In genomic region chr14:59301354-59301753, GRCh38 we compare ENCODE assay signal across 8 cellular contexts.
DNase-seq lines count a peak whose midpoint lies in the region; ATAC-seq, FAIRE-seq and TF ChIP-seq lines count a peak whose summit lies in the region.

No MANE protein-coding gene starts in this region.

- H3K9me3 ChIP-seq in GM12878 (replicated peaks; ENCODE audit: control insufficient read depth, insufficient read depth, low read length) = no peaks in the 10 kb centered on the region

- FAIRE-seq in GM12878 (lab: Jason Lieb, UNC) = peak; percentile 69

- RAD21 ChIA-PET in GM12878 (lab: Charles Lee; ENCODE audit: unreplicated experiment) = no interaction called here

- no peak overlapping the region for H3K27ac ChIP-seq in GM12878 (ENCODE audit: control insufficient read depth, insufficient read depth)

- SMC1A ChIA-PET in GM12878 (lab: Charles Lee; ENCODE audit: uncharacterized antibody, unreplicated experiment) = interaction anchor here (0.8 to 4.6 kb wide), 8 partner anchors 15 to 113 kb away, joined by 3 to 17 read pairs (median 4); partner anchors contain the start of gene DAAM1

- H3K36me3 ChIP-seq in GM12878 (ENCODE audit: control insufficient read depth in 2 of 2, insufficient read depth in 2 of 2, low read length in 1 of 2) = no peaks in the 10 kb centered on the region

- TF ChIP-seq EP300 in GM12878 (IDR thresholded peaks at IDR 0.05; ENCODE audit: borderline replicate concordance in 1 of 2, control insufficient read depth in 1 of 2, low read depth in 2 of 2, low read length in 2 of 2) = no peak

- H3K27me3 ChIP-seq in GM12878 (replicated peaks in 1 of 2; ENCODE audit: control insufficient read depth in 2 of 2, insufficient read depth in 2 of 2, low read length in 1 of 2) = no peaks in the 10 kb centered on the region

- H3K9ac ChIP-seq in GM12878 (ENCODE audit: control insufficient read depth, insufficient read depth, low read length) = no peak overlapping the region

- no peaks in the 10 kb centered on the region for H4K20me1 ChIP-seq in GM12878 (ENCODE audit: control insufficient read depth, insufficient read depth)

- H3K4me1 ChIP-seq in GM12878 (ENCODE audit: control insufficient read depth, insufficient read depth, low read length) = peaks cover 6% of the 10 kb centered on the region; the same call in 1 of the 2 replicates

- CTCF ChIA-PET in GM12878 (lab: Yijun Ruan, JAX) = interaction anchor here (1.9 kb wide), 1 partner anchor 12 kb away, joined by 4 read pairs; no protein-coding TSS in a partner anchor

- no TSS peak for BruUV-seq in GM12878 (replicated peaks; lab: Mats Ljungman, UMichigan)

- TF ChIP-seq CTCF in GM12878 (IDR thresholded peaks at IDR 0.05 in 2 of 3, conservative IDR thresholded peaks at IDR 0.05 in 1 of 3; ENCODE audit: control insufficient read depth in 2 of 3, extremely low read depth in 1 of 3, insufficient read depth in 1 of 3, low read depth in 3 of 3, low read length in 3 of 3) = no peak

- TF ChIP-seq RAD21 in GM12878 (IDR thresholded peaks at IDR 0.05; ENCODE audit: insufficient read depth, low read depth, low read length) = no peak

- intact Hi-C loops in GM12878 (cut with micrococcal nuclease; ENCODE audit: unreplicated experiment) = no loop called here

- ATAC-seq in GM18499 (IDR thresholded peaks at IDR 0.05; ENCODE audit: insufficient read depth, unreplicated experiment) (peak; percentile 83), GM21423 (IDR thresholded peaks at IDR 0.05; ENCODE audit: unreplicated experiment) (peak; percentile 87), GM12878 (peak; percentile 79)

- H3K4me3 ChIP-seq in Jurkat, Clone E6-1 (ENCODE audit: low read length) = peak overlapping the region; percentile 11; the same call in 1 of the 2 replicates
- H3K4me3 ChIP-seq in GM12878 = no peak overlapping the region

- H2AFZ ChIP-seq in GM12878 (ENCODE audit: control insufficient read depth, low read depth, low read length) = no peak overlapping the region

- POLR2A ChIA-PET in GM12878 (lab: Charles Lee) = interaction anchor here (1.6 kb wide), 1 partner anchor 26 kb away, joined by 4 read pairs; no protein-coding TSS in a partner anchor

- DNase-seq in Jurkat, Clone E6-1 (ENCODE audit: low read depth, low spot score) = peak; percentile 94
- DNase-seq in GM12878 (ENCODE audit: low read depth, low spot score) = peak; percentile 53
- DNase-seq in NCI-H1694 treated with DMSO at 0.1 percent for 48 hours (lab: John Stamatoyannopoulos, UW) = no peak
- no peak for DNase-seq in NCI-H82 treated with DMSO at 0.1 percent for 48 hours (lab: John Stamatoyannopoulos, UW; ENCODE audit: unreplicated experiment)
- no peak for DNase-seq in NCI-H446 (lab: John Stamatoyannopoulos, UW)
- DNase-seq in DMS114 treated with DMSO at 0.1 percent for 48 hours (lab: John Stamatoyannopoulos, UW; ENCODE audit: unreplicated experiment) = no peak

- in situ Hi-C loops in GM12878 (cut with MboI) = no loop called here

- WGBS in GM12878 (ENCODE audit: insufficient coverage, insufficient replicate concordance, low lambda C conversion rate, missing lambda C conversion rate) = 2% methylated on average over 6 of the region's 6 CpGs

- no peak overlapping the region for H3K4me2 ChIP-seq in GM12878 (ENCODE audit: control insufficient read depth, insufficient read depth)

- no peaks in the 10 kb centered on the region for H3K79me2 ChIP-seq in GM12878 (ENCODE audit: control insufficient read depth, insufficient read depth, low read length)

- no peak for TF ChIP-seq POLR2A in GM12878 (IDR thresholded peaks at IDR 0.05; ENCODE audit: low read depth, low read length)

TF ChIP-seq in GM12878, 131 proteins besides CTCF, POLR2A, EP300 and RAD21 (continues in another document):
- TF ChIP-seq IKZF2 (IDR thresholded peaks at IDR 0.05) (no peak), ZBED1 (IDR thresholded peaks at IDR 0.05; ENCODE audit: borderline replicate concordance) (no peak), MLLT1 (IDR thresholded peaks at IDR 0.05) (no peak), TCF12 (IDR thresholded peaks at IDR 0.05; ENCODE audit: low read depth, low read length) (peak; percentile 88), HDGF (IDR thresholded peaks at IDR 0.05) (no peak), PML (IDR thresholded peaks at IDR 0.05; ENCODE audit: low read length) (no peak), TCF3 (IDR thresholded peaks at IDR 0.05; ENCODE audit: borderline replicate concordance, insufficient read depth, low read depth, low read length) (peak; percentile 87), ETV6 (conservative IDR thresholded peaks at IDR 0.05 in 1 of 2, IDR thresholded peaks at IDR 0.05 in 1 of 2; ENCODE audit: borderline replicate concordance in 1 of 2, low read depth in 1 of 2) (peak in 1 of 2 experiments; percentile 58; a peak in 1 of 4 replicates), ZNF384 (IDR thresholded peaks at IDR 0.05; ENCODE audit: borderline replicate concordance, low read depth, low read length) (no peak), SIN3A (IDR thresholded peaks at IDR 0.05; ENCODE audit: low read depth, low read length) (no peak), NFIC (IDR thresholded peaks at IDR 0.05; ENCODE audit: low read depth, low read length) (0 out of 2 replicates have a peak, but pooled peaks have one; percentile 30), GABPA (IDR thresholded peaks at IDR 0.05; ENCODE audit: low read depth) (no peak), ZNF592 (IDR thresholded peaks at IDR 0.05) (no peak), EED (IDR thresholded peaks at IDR 0.05; ENCODE audit: low read depth) (no peak), SPI1 (IDR thresholded peaks at IDR 0.05; ENCODE audit: borderline replicate concordance, insufficient read depth, low read depth, low read length) (0 out of 2 replicates have a peak, but pooled peaks have one; percentile 4), IRF4 (IDR thresholded peaks at IDR 0.05; ENCODE audit: low read depth, low read length) (no peak), LARP7 (IDR thresholded peaks at IDR 0.05) (no peak), PBX3 (IDR thresholded peaks at IDR 0.05; ENCODE audit: insufficient replicate concordance, low read depth, low read length) (no peak), ZNF24 (IDR thresholded peaks at IDR 0.05) (no peak), CREB1 (IDR thresholded peaks at IDR 0.05; ENCODE audit: low read depth) (no peak), RELA (IDR thresholded peaks at IDR 0.05; ENCODE audit: borderline replicate concordance, partially characterized antibody) (no peak)

Comparison
In these comparisons a context has a peak if more than half of its experiments do, and no peak if none do; other contexts are left out.
1. DNase-seq: peak in Jurkat, Clone E6-1 (single experiment) and GM12878 (single experiment); none in NCI-H1694 treated with DMSO at 0.1 percent for 48 hours (single experiment), NCI-H82 treated with DMSO at 0.1 percent for 48 hours (single experiment), NCI-H446 (0 of 2) and DMS114 treated with DMSO at 0.1 percent for 48 hours (single experiment).
2. Peak in every context shown above with its lines, with median percentiles within 50 percentile points of each other: ATAC-seq.